In the genomic region with DNA sequence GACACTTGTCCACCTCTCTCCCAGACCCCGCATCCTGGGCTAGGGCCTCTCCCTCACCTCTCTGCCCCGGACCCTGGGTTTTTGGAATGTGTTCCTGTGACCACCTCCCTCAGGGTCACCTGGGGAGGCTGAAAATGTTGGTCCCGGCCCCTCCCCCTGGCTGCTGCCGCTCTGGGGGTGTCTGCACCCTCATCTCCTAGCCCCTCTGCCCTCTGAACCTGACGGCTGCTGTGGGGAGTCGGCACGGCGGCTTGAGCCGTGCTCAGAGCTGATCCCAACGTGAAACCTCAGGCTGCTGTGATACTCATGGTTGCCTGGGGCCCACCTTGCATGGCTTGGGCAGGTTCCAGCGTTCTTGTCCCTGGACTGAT, we compare ENCODE assay signal across 18 cellular contexts. TPM values are rescaled to one million over a fixed set of nuclear protein-coding genes. Genes with fewer than 3 reads are reported as not detected.
DNase-seq lines count a peak whose midpoint lies in the region; ATAC-seq, FAIRE-seq and TF ChIP-seq lines count a peak whose summit lies in the region.
"Had no signal": no experiment of that assay in that cellular context is flagged by ENCODE, and none has a peak within 500 bp of the region (broad histone marks: within the 10 kb centered on the region; RNA-seq: fewer than 3 reads in every experiment).

No MANE protein-coding gene starts in this region.

- peak overlapping the region; percentile 54 for H3K27ac Mint-ChIP-seq in activated T-cell treated with anti-CD3 and anti-CD28 coated beads, Interleukin-2, amount 50 U/mL, for 24 hours
- peak overlapping the region; percentile 87 for H3K27ac Mint-ChIP-seq in central memory CD8-positive, alpha-beta T cell (ENCODE audit: low read depth)
- H3K27ac Mint-ChIP-seq: nephron progenitor cell had no signal

- TF ChIP-seq CTCF in IMR-90 (conservative IDR thresholded peaks at IDR 0.05; ENCODE audit: low read depth, low read length) = no peak
- no peak for TF ChIP-seq CTCF in MM.1S (IDR thresholded peaks at IDR 0.05; ENCODE audit: low read length)

- FAIRE-seq in GM12891 (lab: Jason Lieb, UNC) = no peak
- FAIRE-seq: astrocyte, colon had no signal

- in situ Hi-C loops in IMR-90 (cut with MboI; ENCODE audit: low sequenced_read_pairs) = no loop called here

- H2BK120ac ChIP-seq in IMR-90 (ENCODE audit: low read depth, low read length) = no peak overlapping the region
- H2BK120ac ChIP-seq in neuronal stem cell (ENCODE audit: low read depth, low read length) = no peak overlapping the region

- H3K4me3 Mint-ChIP-seq in activated T-cell treated with anti-CD3 and anti-CD28 coated beads, Interleukin-2, amount 50 U/mL, for 24 hours = no peak overlapping the region
- H3K4me3 Mint-ChIP-seq in activated T-cell treated with anti-CD3 and anti-CD28 coated beads, Interleukin-2, amount 50 U/mL, for 4 hours = no peak overlapping the region
- no peak overlapping the region for H3K4me3 Mint-ChIP-seq in central memory CD8-positive, alpha-beta T cell
- H3K4me3 Mint-ChIP-seq: nephron progenitor cell had no signal

- H3K18ac ChIP-seq in IMR-90 (ENCODE audit: low read depth, low read length) = no peak overlapping the region
- H3K18ac ChIP-seq in neuronal stem cell (ENCODE audit: low read length) = peak overlapping the region; percentile 57

- no peak overlapping the region for H3K4me2 ChIP-seq in IMR-90 (ENCODE audit: low read depth, low read length)
- H3K4me2 ChIP-seq in neuronal stem cell (ENCODE audit: insufficient read depth, low read length, poor library complexity, severe bottlenecking) = no peak overlapping the region
- no peak overlapping the region for H3K4me2 ChIP-seq in MM.1S (ENCODE audit: low read depth, low read length)

- H2BK15ac ChIP-seq in IMR-90 (ENCODE audit: low read depth, low read length) (no peak overlapping the region), neuronal stem cell (ENCODE audit: low read length) (no peak overlapping the region)

- no peak overlapping the region for H3K9ac ChIP-seq in IMR-90 (ENCODE audit: low read depth, low read length)
- no peak overlapping the region for H3K9ac ChIP-seq in neuronal stem cell (ENCODE audit: low read depth, low read length, poor library complexity)
- H3K9ac ChIP-seq in MM.1S (ENCODE audit: low read length) = no peak overlapping the region

- H3K36me3 ChIP-seq in IMR-90 (ENCODE audit: control insufficient read depth, insufficient read depth, low read length) = peaks cover 15% of the 10 kb centered on the region
- peaks cover 6 to 23% of the 10 kb centered on the region in 2 donors for H3K36me3 ChIP-seq in neuronal stem cell (replicated peaks in 1 of 2; ENCODE audit: control insufficient read depth in 2 of 2, insufficient read depth in 2 of 2, low read length in 2 of 2)
- H3K36me3 ChIP-seq in MM.1S (replicated peaks; ENCODE audit: insufficient read depth, low read length) = no peaks in the 10 kb centered on the region

- peaks cover 79% of the 10 kb centered on the region for H3K36me3 Mint-ChIP-seq in activated T-cell treated with anti-CD3 and anti-CD28 coated beads, Interleukin-2, amount 50 U/mL, for 24 hours (ENCODE audit: low read depth)
- H3K36me3 Mint-ChIP-seq in activated T-cell treated with anti-CD3 and anti-CD28 coated beads, Interleukin-2, amount 50 U/mL, for 4 hours (ENCODE audit: insufficient read depth) = peaks cover 20% of the 10 kb centered on the region
- peaks cover 39% of the 10 kb centered on the region for H3K36me3 Mint-ChIP-seq in central memory CD8-positive, alpha-beta T cell (ENCODE audit: insufficient read depth)

- peaks cover 20% of the 10 kb centered on the region for H3K4me1 Mint-ChIP-seq in activated T-cell treated with anti-CD3 and anti-CD28 coated beads, Interleukin-2, amount 50 U/mL, for 24 hours (ENCODE audit: low read depth)
- H3K4me1 Mint-ChIP-seq in activated T-cell treated with anti-CD3 and anti-CD28 coated beads, Interleukin-2, amount 50 U/mL, for 4 hours (ENCODE audit: low read depth) = peaks cover 12% of the 10 kb centered on the region
- H3K4me1 Mint-ChIP-seq in central memory CD8-positive, alpha-beta T cell = peaks cover 16% of the 10 kb centered on the region

- H3K14ac ChIP-seq in IMR-90 (replicated peaks; ENCODE audit: low read depth, low read length) (no peak overlapping the region), neuronal stem cell (ENCODE audit: low read length) (peak overlapping the region; percentile 56)

- H3K9me1 ChIP-seq in IMR-90 (ENCODE audit: insufficient read depth, low read length) = peaks cover 10% of the 10 kb centered on the region; the same call in 1 of the 2 replicates

- H2AK9ac ChIP-seq in IMR-90 (replicated peaks; ENCODE audit: low read depth, low read length, poor library complexity) = peak overlapping the region; percentile 5

- POLR2A ChIA-PET in IMR-90 (lab: Charles Lee; ENCODE audit: unreplicated experiment) = no interaction called here

- H2BK5ac ChIP-seq in IMR-90 (ENCODE audit: low read depth, low read length, poor library complexity, severe bottlenecking) (no peak overlapping the region), neuronal stem cell (ENCODE audit: low read length) (peak overlapping the region; percentile 44)

- no peaks in the 10 kb centered on the region for H3K79me2 ChIP-seq in MM.1S (ENCODE audit: low read length)

- no TSS peak for BruUV-seq in IMR-90 (replicated peaks; lab: Mats Ljungman, UMichigan)

- H3K23ac ChIP-seq in IMR-90 (ENCODE audit: low read depth, low read length) = no peak overlapping the region
- peak overlapping the region; percentile 43 for H3K23ac ChIP-seq in neuronal stem cell (ENCODE audit: low read depth, low read length, poor library complexity)

- H3K79me1 ChIP-seq in IMR-90 (ENCODE audit: low read depth in 1 of 2, low read length in 2 of 2) = peaks cover 0 to 9% of the 10 kb centered on the region in 2 experiments; a peak in 1 of 4 replicates
- H3K79me1 ChIP-seq in neuronal stem cell (ENCODE audit: low read depth, low read length) = no peaks in the 10 kb centered on the region

- H3K56ac ChIP-seq in IMR-90 (ENCODE audit: extremely low read depth, insufficient read depth, low read length) = no peak overlapping the region

- H3F3A ChIP-seq in MM.1S (ENCODE audit: insufficient read depth, low read length) = no peaks in the 10 kb centered on the region

- H4K91ac ChIP-seq in IMR-90 (ENCODE audit: insufficient read depth, low read depth, low read length) (no peak overlapping the region), neuronal stem cell (ENCODE audit: low read depth, low read length, poor library complexity) (no peak overlapping the region)

- WGBS in IMR-90 (ENCODE audit: extremely low coverage in 2 of 2, insufficient read length in 1 of 2), 2 experiments = 86% methylated on average over 6 of the region's 11 CpGs; no CpG with 5 or more reads in 1 of the 2 experiments
- WGBS in neuronal stem cell (ENCODE audit: extremely low coverage in 2 of 2, insufficient read length in 2 of 2, insufficient replicate concordance in 1 of 2), 2 donors = no CpG with 5 or more reads among the region's 11 CpGs

- intact Hi-C loops in IMR-90 (cut with micrococcal nuclease) = no loop called here

- TF ChIP-seq RAD21 in IMR-90 (IDR thresholded peaks at IDR 0.05; ENCODE audit: low read length) = no peak

- H4K20me1 ChIP-seq in IMR-90 (ENCODE audit: insufficient read depth, low read length) (0 out of 2 replicates have a peak, but pooled peaks cover 4% of the 10 kb centered on the region), MM.1S (ENCODE audit: insufficient read depth, low read length) (no peaks in the 10 kb centered on the region)

- peak overlapping the region; percentile 84 for H2BK12ac ChIP-seq in neuronal stem cell (ENCODE audit: low read length)

- H4K8ac ChIP-seq in IMR-90 (ENCODE audit: low read depth in 2 of 2, low read length in 2 of 2) (no peak overlapping the region), neuronal stem cell (ENCODE audit: low read depth, low read length) (peak overlapping the region; percentile 72)

- no peaks in the 10 kb centered on the region for H3K9me2 ChIP-seq in MM.1S (replicated peaks; ENCODE audit: insufficient read depth, low read length)

- no peaks in the 10 kb centered on the region for H3K27me3 Mint-ChIP-seq in activated T-cell treated with anti-CD3 and anti-CD28 coated beads, Interleukin-2, amount 50 U/mL, for 24 hours
- no peaks in the 10 kb centered on the region for H3K27me3 Mint-ChIP-seq in activated T-cell treated with anti-CD3 and anti-CD28 coated beads, Interleukin-2, amount 50 U/mL, for 4 hours (ENCODE audit: low read depth)
- no peaks in the 10 kb centered on the region for H3K27me3 Mint-ChIP-seq in central memory CD8-positive, alpha-beta T cell

- H2AFZ ChIP-seq in IMR-90 (replicated peaks; ENCODE audit: low read length, poor library complexity) (no peak overlapping the region), neuronal stem cell (ENCODE audit: low read length) (no peak overlapping the region), MM.1S (ENCODE audit: low read length) (no peak overlapping the region)

- no peaks in the 10 kb centered on the region for H3K9me3 Mint-ChIP-seq in activated T-cell treated with anti-CD3 and anti-CD28 coated beads, Interleukin-2, amount 50 U/mL, for 24 hours
- no peaks in the 10 kb centered on the region for H3K9me3 Mint-ChIP-seq in activated T-cell treated with anti-CD3 and anti-CD28 coated beads, Interleukin-2, amount 50 U/mL, for 4 hours
- no peaks in the 10 kb centered on the region for H3K9me3 Mint-ChIP-seq in central memory CD8-positive, alpha-beta T cell
- H3K9me3 Mint-ChIP-seq: nephron progenitor cell had no signal

- H3K4me1 ChIP-seq in IMR-90 (ENCODE audit: control insufficient read depth, insufficient read depth, low read length) (peaks cover 18% of the 10 kb centered on the region), neuronal stem cell (ENCODE audit: control insufficient read depth in 2 of 2, insufficient read depth in 1 of 2, low read depth in 1 of 2, low read length in 2 of 2) (peaks cover 3 to 5% of the 10 kb centered on the region in 2 donors), MM.1S (ENCODE audit: low read length) (no peaks in the 10 kb centered on the region)
- H3K4me1 ChIP-seq: gastrocnemius medialis, Peyer's patch had no signal

- H3K27me3 ChIP-seq in IMR-90 (ENCODE audit: control insufficient read depth, insufficient read depth, low read length) = no peaks in the 10 kb centered on the region
- no peaks in the 10 kb centered on the region for H3K27me3 ChIP-seq in neuronal stem cell (ENCODE audit: control insufficient read depth in 3 of 3, insufficient read depth in 3 of 3, low read depth in 1 of 3, low read length in 3 of 3)
- H3K27me3 ChIP-seq in MM.1S (replicated peaks; ENCODE audit: insufficient read depth, low read length) = no peaks in the 10 kb centered on the region
- H3K27me3 ChIP-seq: gastrocnemius medialis, Peyer's patch had no signal

- ATAC-seq in activated T-cell treated with anti-CD3 and anti-CD28 coated beads, Interleukin-2, amount 50 U/mL, for 4 hours = no peak
- ATAC-seq in IMR-90 (ENCODE audit: low read depth) = no peak
- no peak for ATAC-seq in central memory CD8-positive, alpha-beta T cell (replicated peaks; ENCODE audit: extremely low read depth, poor library complexity, severe bottlenecking)
- ATAC-seq: gastrocnemius medialis had no signal

- CTCF ChIA-PET in IMR-90 (lab: Yijun Ruan, JAX) = no interaction called here

- DNase-seq in activated T-cell treated with anti-CD3 and anti-CD28 coated beads, Interleukin-2, amount 50 U/mL, for 24 hours = no peak
- DNase-seq in activated T-cell treated with anti-CD3 and anti-CD28 coated beads, Interleukin-2, amount 50 U/mL, for 4 hours = no peak
- no peak for DNase-seq in IMR-90
- no peak for DNase-seq in central memory CD8-positive, alpha-beta T cell (ENCODE audit: low spot score in 2 of 2)
- no peak for DNase-seq in neuronal stem cell (ENCODE audit: low spot score)
- no peak for DNase-seq in MM.1S
- DNase-seq in GM12891 (ENCODE audit: insufficient read length, low spot score) = no peak
- no peak for DNase-seq in effector CD8-positive, alpha-beta T cell (lab: John Stamatoyannopoulos, UW)
- DNase-seq: GDM1; KBM-7; mammary epithelial cell; NCI-H1092; nephron progenitor cell; stimulated activated CD4-positive, alpha-beta T cell treated with anti-CD3 and anti-CD28 coated beads, Interleukin-15, amount 100 ng/mL, for 24 hours had no signal

- no peak overlapping the region for H2AK5ac ChIP-seq in IMR-90 (ENCODE audit: low read depth, low read length)
- H2AK5ac ChIP-seq in neuronal stem cell (ENCODE audit: low read depth, low read length) = peak overlapping the region; percentile 71

- H3K9me3 ChIP-seq in IMR-90 (ENCODE audit: control insufficient read depth, insufficient read depth, low read length) = no peaks in the 10 kb centered on the region
- peaks cover 0 to 1% of the 10 kb centered on the region in 2 donors for H3K9me3 ChIP-seq in neuronal stem cell (replicated peaks in 1 of 2; ENCODE audit: control insufficient read depth in 2 of 2, insufficient read depth in 1 of 2, low read depth in 1 of 2, low read length in 2 of 2)
- H3K9me3 ChIP-seq in MM.1S (replicated peaks; ENCODE audit: insufficient read depth, low read length) = no peaks in the 10 kb centered on the region
- H3K9me3 ChIP-seq: gastrocnemius medialis, Peyer's patch had no signal

- TF ChIP-seq POLR2A in IMR-90 (IDR thresholded peaks at IDR 0.05; ENCODE audit: low read depth, low read length) (no peak), GM12891 (IDR thresholded peaks at IDR 0.05; ENCODE audit: low read depth, low read length) (no peak; the same call in 1 of the 2 replicates)

- H4K5ac ChIP-seq in IMR-90 (ENCODE audit: low read depth, low read length) = no peak overlapping the region

- dilution Hi-C loops in IMR-90 (cut with HindIII; ENCODE audit: low sequenced_read_pairs, unreplicated experiment) = no loop called here

- H2BK20ac ChIP-seq in IMR-90 (ENCODE audit: low read depth, low read length) = no peak overlapping the region

- H3K4ac ChIP-seq in IMR-90 (ENCODE audit: low read depth, low read length) (peak overlapping the region; percentile 30; the same call in 1 of the 2 replicates), neuronal stem cell (ENCODE audit: low read length) (no peak overlapping the region)

- no peak overlapping the region for H3K4me3 ChIP-seq in IMR-90 (ENCODE audit: insufficient read depth, low read depth, low read length)
- H3K4me3 ChIP-seq in neuronal stem cell (ENCODE audit: low read length in 2 of 2) = no peak overlapping the region
- no peak overlapping the region for H3K4me3 ChIP-seq in MM.1S (ENCODE audit: low read length)
- H3K4me3 ChIP-seq: gastrocnemius medialis, Peyer's patch had no signal

- H3K27ac ChIP-seq in IMR-90 (ENCODE audit: insufficient read depth, low read length) (no peak overlapping the region), neuronal stem cell (replicated peaks; ENCODE audit: low read length) (no peak overlapping the region), MM.1S (ENCODE audit: low read length) (no peak overlapping the region)
- H3K27ac ChIP-seq: gastrocnemius medialis had no signal

RNA-seq across cellular contexts. Expression of a gene that starts 42.8 kb away (rescaled TPM):
- 10 to 100 TPM; 61.7 to 77.6 (median 70.7) TPM for total RNA-seq in activated T-cell treated with anti-CD3 and anti-CD28 coated beads, Interleukin-2, amount 50 U/mL, for 4 hours
- 12.2 and 15.2 TPM in 2 replicates for total RNA-seq in IMR-90 (2012; rRNA removed)
- 16.6 and 17.1 TPM in 2 replicates for polyA plus RNA-seq in IMR-90 (2012; rRNA removed)
- polyA plus RNA-seq in IMR-90 (2012; cell fraction: cytosol; rRNA removed) = 8.3 and 16.7 TPM in 2 replicates
- polyA plus RNA-seq in IMR-90 (2012; cell fraction: nucleus; rRNA removed; ENCODE audit: low replicate concordance) = 29.6 and 55.4 TPM in 2 replicates
- polyA plus RNA-seq in neuronal stem cell (2013, experiment 1 of 2) = 3.6 TPM
- polyA plus RNA-seq in neuronal stem cell (2013, experiment 2 of 2) = 3.3 TPM
- polyA plus RNA-seq in GM12891 (2012; ENCODE audit: low read depth, missing spikeins) = 23.7 TPM

RNA-seq across cellular contexts. Expression of a gene that starts 59.6 kb away (rescaled TPM):
- 10 to 100 TPM; 87.1 to 91.1 (median 91.0) TPM for total RNA-seq in activated T-cell treated with anti-CD3 and anti-CD28 coated beads, Interleukin-2, amount 50 U/mL, for 4 hours
- total RNA-seq in IMR-90 (2012; rRNA removed) = 29.9 and 38.9 TPM in 2 replicates
- polyA plus RNA-seq in IMR-90 (2012; rRNA removed) = 24.8 and 25.1 TPM in 2 replicates
- 3.7 and 7.6 TPM in 2 replicates for polyA plus RNA-seq in IMR-90 (2012; cell fraction: cytosol; rRNA removed)
- polyA plus RNA-seq in IMR-90 (2012; cell fraction: nucleus; rRNA removed; ENCODE audit: low replicate concordance) = 18.0 and 28.0 TPM in 2 replicates
- polyA plus RNA-seq in neuronal stem cell (2013, experiment 1 of 2) = 185 TPM
- 195 TPM for polyA plus RNA-seq in neuronal stem cell (2013, experiment 2 of 2)
- 34.5 TPM for polyA plus RNA-seq in GM12891 (2012; ENCODE audit: low read depth, missing spikeins)
